2 cellular contexts compared by ENCODE assay signal in genomic region chr13:23748591-23748990, GRCh38.
TF ChIP-seq lines count a peak whose summit lies in the region.

No MANE protein-coding gene starts in this region.

TF ChIP-seq in SK-N-SH, 30 proteins besides CTCF, POLR2A, EP300 and RAD21 (continued from another document):
- TF ChIP-seq USF2 (IDR thresholded peaks at IDR 0.05; ENCODE audit: borderline replicate concordance, low read depth, low read length) (no peak), RCOR1 (IDR thresholded peaks at IDR 0.05; ENCODE audit: low read length) (0 out of 2 replicates have a peak, but pooled peaks have one; percentile 4), EZH2phosphoT487 (IDR thresholded peaks at IDR 0.05; ENCODE audit: borderline replicate concordance, low read depth) (no peak), TCF12 (IDR thresholded peaks at IDR 0.05) (no peak), GABPA (IDR thresholded peaks at IDR 0.05; ENCODE audit: low read depth) (no peak), RXRA (IDR thresholded peaks at IDR 0.05; ENCODE audit: borderline replicate concordance, low read depth) (no peak)
TF ChIP-seq in SK-N-SH: peak in this region for 1.

TF ChIP-seq in SK-N-SH treated with all-trans-retinoic acid at 6 μM for 48 hours, 23 proteins besides CTCF, POLR2A, EP300 and RAD21:
- no peak for TF ChIP-seq TSHZ2 (CRISPR knock-in tag; IDR thresholded peaks at IDR 0.05)
- no peak for TF ChIP-seq POU6F1 (CRISPR knock-in tag; IDR thresholded peaks at IDR 0.05; ENCODE audit: borderline replicate concordance, low read depth)
- TF ChIP-seq CSRNP3 (CRISPR knock-in tag; IDR thresholded peaks at IDR 0.05), result no peak
- no peak for TF ChIP-seq GLIS3 (CRISPR knock-in tag; IDR thresholded peaks at IDR 0.05)
- TF ChIP-seq CSDC2 (CRISPR knock-in tag; IDR thresholded peaks at IDR 0.05), result no peak
- no peak for TF ChIP-seq ESRRG (CRISPR knock-in tag; IDR thresholded peaks at IDR 0.05)
- no peak for TF ChIP-seq TOX (CRISPR knock-in tag; IDR thresholded peaks at IDR 0.05; ENCODE audit: borderline replicate concordance)
